Comparison of ENCODE assay signal across 1 cellular context in genomic region chr13:25860862-25861261, GRCh38.
TF ChIP-seq lines count a peak whose summit lies in the region.

No MANE protein-coding gene starts in this region.

TF ChIP-seq in IMR-90, 13 proteins besides CTCF, POLR2A, EP300 and RAD21 (continued from another document):
- TF ChIP-seq RFX5 (IDR thresholded peaks at IDR 0.05; ENCODE audit: low read depth, low read length), result no peak
- TF ChIP-seq MXI1 (IDR thresholded peaks at IDR 0.05; ENCODE audit: borderline replicate concordance, low read depth, low read length), result no peak
- TF ChIP-seq CHD1 (IDR thresholded peaks at IDR 0.05; ENCODE audit: low read depth, low read length), result no peak
- TF ChIP-seq ELK1 (IDR thresholded peaks at IDR 0.05; ENCODE audit: borderline replicate concordance, low read depth, low read length), result no peak
- no peak for TF ChIP-seq MAZ (IDR thresholded peaks at IDR 0.05; ENCODE audit: borderline replicate concordance, low read depth, low read length)
- TF ChIP-seq BHLHE40 (IDR thresholded peaks at IDR 0.05; ENCODE audit: low read depth, low read length), result no peak
- TF ChIP-seq MAFK (IDR thresholded peaks at IDR 0.05; ENCODE audit: low read depth, low read length), result no peak
- TF ChIP-seq RCOR1 (IDR thresholded peaks at IDR 0.05; ENCODE audit: insufficient replicate concordance, low read length), result no peak
- TF ChIP-seq CEBPB (IDR thresholded peaks at IDR 0.05; ENCODE audit: low read depth, low read length), result no peak
- TF ChIP-seq USF2 (IDR thresholded peaks at IDR 0.05; ENCODE audit: low read depth, low read length), result no peak
- TF ChIP-seq SMC3 (IDR thresholded peaks at IDR 0.05; ENCODE audit: low read depth, low read length), result no peak
- no peak for TF ChIP-seq NFE2L2 (IDR thresholded peaks at IDR 0.05; ENCODE audit: low read depth, low read length)
